In genomic region chr5:65721050-65721774, GRCh38 we compare ENCODE assay signal across 8 cellular contexts. TPM values are rescaled to one million over a fixed set of nuclear protein-coding genes. Genes with fewer than 3 reads are reported as not detected.
A peak's percentile ranks its signal among the peaks of the same experiment; 100 is the strongest.
DNase-seq lines count a peak whose midpoint lies in the region; ATAC-seq and TF ChIP-seq lines count a peak whose summit lies in the region.

No MANE protein-coding gene starts in this region.

- TF ChIP-seq POLR2A in esophagus squamous epithelium (IDR thresholded peaks at IDR 0.05), result no peak
- peak in 1 of 4 donors; percentile 5 for TF ChIP-seq POLR2A in upper lobe of left lung (IDR thresholded peaks at IDR 0.05)

- H3K36me3 Mint-ChIP-seq in activated T-cell treated with anti-CD3 and anti-CD28 coated beads, Interleukin-2, amount 50 U/mL, for 4 hours (ENCODE audit: insufficient read depth), result no peaks in the 10 kb centered on the region

- no peaks in the 10 kb centered on the region for H3K27me3 ChIP-seq in esophagus squamous epithelium
- no peaks in the 10 kb centered on the region for H3K27me3 ChIP-seq in upper lobe of left lung

- no peak for TF ChIP-seq EP300 in upper lobe of left lung (IDR thresholded peaks at IDR 0.05)

- TF ChIP-seq CTCF in esophagus squamous epithelium (IDR thresholded peaks at IDR 0.05) (no peak), upper lobe of left lung (IDR thresholded peaks at IDR 0.05) (no peak)

- ATAC-seq in HG02885 (IDR thresholded peaks at IDR 0.05; ENCODE audit: poor library complexity, unreplicated experiment) (peak; percentile 33), upper lobe of left lung (ENCODE audit: low FRiP score in 2 of 2) (peak; percentile 50 to 66)
- peak; percentile 41 to 47 for ATAC-seq in activated T-cell treated with anti-CD3 and anti-CD28 coated beads, Interleukin-2, amount 50 U/mL, for 4 hours

- 3 to 5% methylated on average over 15 to 18 of the region's 19 CpGs for WGBS in esophagus squamous epithelium, 2 donors
- 5 to 6% methylated on average over 13 to 19 of the region's 19 CpGs for WGBS in upper lobe of left lung, 2 donors

- H3K27ac ChIP-seq in esophagus squamous epithelium, result peak overlapping the region; percentile 83 to 91 (median 85)
- peak overlapping the region; percentile 75 to 92 (median 83) for H3K27ac ChIP-seq in upper lobe of left lung

- H3K4me3 Mint-ChIP-seq in activated T-cell treated with anti-CD3 and anti-CD28 coated beads, Interleukin-2, amount 50 U/mL, for 4 hours, result peak overlapping the region; percentile 86

- H3K36me3 ChIP-seq in esophagus squamous epithelium (peaks cover 0 to 13% (median 0%) of the 10 kb centered on the region in 3 donors), upper lobe of left lung (peaks cover 0 to 11% (median 0%) of the 10 kb centered on the region in 4 donors)

- peak overlapping the region; percentile 81 to 96 (median 86) for H3K4me3 ChIP-seq in esophagus squamous epithelium
- peak overlapping the region; percentile 72 to 99 (median 98) for H3K4me3 ChIP-seq in upper lobe of left lung

- peak; percentile 36 for DNase-seq in stimulated activated CD4-positive, alpha-beta T cell treated with anti-CD3 and anti-CD28 coated beads, Interleukin-15, amount 100 ng/mL, for 24 hours
- DNase-seq in stimulated activated CD4-positive, alpha-beta T cell treated with anti-CD3 and anti-CD28 coated beads, Interleukin-1b, Interleukin-23, amount 100 ng/mL, for 48 hours, result no peak
- DNase-seq in NCI-H345 treated with DMSO at 0.1 percent for 48 hours (lab: John Stamatoyannopoulos, UW; ENCODE audit: unreplicated experiment) (peak; percentile 25), esophagus squamous epithelium (lab: John Stamatoyannopoulos, UW) (no peak), mucosa of gallbladder (ENCODE audit: low spot score) (peak; percentile 33), upper lobe of left lung (peak in 1 of 2 donors; percentile 40)
- no peak for DNase-seq in activated T-cell treated with anti-CD3 and anti-CD28 coated beads, Interleukin-2, amount 50 U/mL, for 4 hours

- H3K4me1 Mint-ChIP-seq in activated T-cell treated with anti-CD3 and anti-CD28 coated beads, Interleukin-2, amount 50 U/mL, for 4 hours (ENCODE audit: low read depth), result peaks cover 32% of the 10 kb centered on the region

- intact Hi-C loops in esophagus squamous epithelium (cut with DNase I), result no loop called here

- H3K4me1 ChIP-seq in esophagus squamous epithelium (peaks cover 0 to 25% (median 7%) of the 10 kb centered on the region in 3 donors), upper lobe of left lung (peaks cover 4 to 19% (median 15%) of the 10 kb centered on the region in 4 donors)

- H3K9me3 Mint-ChIP-seq in activated T-cell treated with anti-CD3 and anti-CD28 coated beads, Interleukin-2, amount 50 U/mL, for 4 hours, result no peaks in the 10 kb centered on the region

- no peaks in the 10 kb centered on the region for H3K27me3 Mint-ChIP-seq in activated T-cell treated with anti-CD3 and anti-CD28 coated beads, Interleukin-2, amount 50 U/mL, for 4 hours (ENCODE audit: low read depth)

- H3K9me3 ChIP-seq in esophagus squamous epithelium, result no peaks in the 10 kb centered on the region
- no peaks in the 10 kb centered on the region for H3K9me3 ChIP-seq in upper lobe of left lung

RNA-seq across cellular contexts. Expression of gene SGTB, which starts 0.7 kb away (rescaled TPM):
- 10 to 100 TPM in 1 of 3 donors, 1 to 10 TPM in 2; 9.2 to 11.0 (median 9.8) TPM for total RNA-seq in activated T-cell treated with anti-CD3 and anti-CD28 coated beads, Interleukin-2, amount 50 U/mL, for 4 hours
- total RNA-seq in esophagus squamous epithelium (1 to 10 TPM in 3 of 4 donors, under 1 TPM in 1; 0.99 to 5.8 (median 3.7) TPM), mucosa of gallbladder (6.5 TPM), upper lobe of left lung (1 to 10 TPM; 5.2 to 9.8 (median 8.0) TPM)

RNA-seq across cellular contexts. Expression of gene NLN, which starts 0.8 kb away (rescaled TPM):
- 10 to 100 TPM; 29.7 to 40.9 (median 38.8) TPM for total RNA-seq in activated T-cell treated with anti-CD3 and anti-CD28 coated beads, Interleukin-2, amount 50 U/mL, for 4 hours
- total RNA-seq in esophagus squamous epithelium (10 to 100 TPM in 3 of 4 donors, 1 to 10 TPM in 1; 4.9 to 22.1 (median 19.2) TPM), mucosa of gallbladder (14.8 TPM), upper lobe of left lung (10 to 100 TPM in 4 of 6 donors, 1 to 10 TPM in 2; 4.2 to 20.8 (median 13.1) TPM)

Comparison
In these comparisons a context has a peak if more than half of its experiments do, and no peak if none do; other contexts are left out.
1. DNase-seq: peak in stimulated activated CD4-positive, alpha-beta T cell treated with anti-CD3 and anti-CD28 coated beads, Interleukin-15, amount 100 ng/mL, for 24 hours (single experiment), NCI-H345 treated with DMSO at 0.1 percent for 48 hours (single experiment) and mucosa of gallbladder (single experiment); none in stimulated activated CD4-positive, alpha-beta T cell treated with anti-CD3 and anti-CD28 coated beads, Interleukin-1b, Interleukin-23, amount 100 ng/mL, for 48 hours (single experiment), activated T-cell treated with anti-CD3 and anti-CD28 coated beads, Interleukin-2, amount 50 U/mL, for 4 hours (single experiment) and esophagus squamous epithelium (single experiment).
2. Peak in every context shown above with its lines, with median percentiles within 50 percentile points of each other: ATAC-seq.